Comparison of ENCODE assay signal across 14 cellular contexts in genomic region chr2:36414307-36414706, GRCh38.
"Had no signal": no experiment of that assay in that cellular context is flagged by ENCODE, and none has a peak within 500 bp of the region (broad histone marks: within the 10 kb centered on the region; RNA-seq: fewer than 3 reads in every experiment).

No MANE protein-coding gene starts in this region.

- H3K9me3 ChIP-seq: left lung had no signal

- ATAC-seq: activated T-helper 17 cell treated with anti-CD3 and anti-CD28 coated beads, Interleukin-2, amount 50 U/mL, for 72 hours; left lung; SK-N-SH treated with all-trans-retinoic acid at 6 μM for 48 hours; stimulated activated naive B cell treated with anti-CD40 and anti-IgM and Interleukin-4, amounts not matched to agents 10 μg/mL and 1 μg/mL and 100 μg/mL, for 72 hours had no signal

- DNase-seq: activated B cell treated with CpG ODN at 0.5 μM for 24 hours; activated CD4-positive, alpha-beta T cell treated with anti-CD3 and anti-CD28 coated beads, Interleukin-2, amount 10 ng/mL, durations not matched to agents 7 days and 5 days; activated naive CD4-positive, alpha-beta T cell treated with anti-CD3 and anti-CD28 coated beads, Interleukin-2, amount 50 U/mL, for 16 hours; activated T-cell treated with anti-CD3 and anti-CD28 coated beads for 4 hours; left lung; retina; stimulated activated CD4-positive, alpha-beta T cell treated with anti-CD3 and anti-CD28 coated beads, Interleukin-1b, Interleukin-23, amount 100 ng/mL, for 48 hours; stimulated activated naive B cell treated with anti-CD40 and anti-IgM and Interleukin-4, amounts not matched to agents 10 μg/mL and 1 μg/mL and 100 μg/mL, for 72 hours had no signal

- H3K36me3 Mint-ChIP-seq: brain; stimulated activated naive B cell treated with anti-CD40 and anti-IgM and Interleukin-4, amounts not matched to agents 10 μg/mL and 1 μg/mL and 100 μg/mL, for 72 hours had no signal

- H3K36me3 ChIP-seq: left lung had no signal

- H3K4me3 Mint-ChIP-seq: activated B cell treated with CpG ODN at 0.5 μM for 24 hours; activated CD4-positive, alpha-beta T cell treated with anti-CD3 and anti-CD28 coated beads, Interleukin-2, amount 10 ng/mL, durations not matched to agents 7 days and 5 days; activated T-helper 17 cell treated with anti-CD3 and anti-CD28 coated beads, Interleukin-2, amount 50 U/mL, for 72 hours; neural crest cell; stimulated activated naive B cell treated with anti-CD40 and anti-IgM and Interleukin-4, amounts not matched to agents 10 μg/mL and 1 μg/mL and 100 μg/mL, for 72 hours had no signal

- H3K4me3 ChIP-seq: left lung, smooth muscle cell had no signal

- H2AFZ ChIP-seq: parathyroid adenoma had no signal

- H3K4me2 ChIP-seq: smooth muscle cell had no signal

- H3K27ac ChIP-seq: parathyroid adenoma had no signal

- H3K9me3 Mint-ChIP-seq: activated B cell treated with CpG ODN at 0.5 μM for 24 hours; activated CD4-positive, alpha-beta T cell treated with anti-CD3 and anti-CD28 coated beads, Interleukin-2, amount 10 ng/mL, durations not matched to agents 7 days and 5 days; activated T-helper 17 cell treated with anti-CD3 and anti-CD28 coated beads, Interleukin-2, amount 50 U/mL, for 72 hours; brain; neural crest cell; stimulated activated naive B cell treated with anti-CD40 and anti-IgM and Interleukin-4, amounts not matched to agents 10 μg/mL and 1 μg/mL and 100 μg/mL, for 72 hours had no signal

- H3K4me1 ChIP-seq: parathyroid adenoma had no signal

- H3K27ac Mint-ChIP-seq: activated B cell treated with CpG ODN at 0.5 μM for 24 hours; activated CD4-positive, alpha-beta T cell treated with anti-CD3 and anti-CD28 coated beads, Interleukin-2, amount 10 ng/mL, durations not matched to agents 7 days and 5 days; activated T-helper 17 cell treated with anti-CD3 and anti-CD28 coated beads, Interleukin-2, amount 50 U/mL, for 72 hours; stimulated activated naive B cell treated with anti-CD40 and anti-IgM and Interleukin-4, amounts not matched to agents 10 μg/mL and 1 μg/mL and 100 μg/mL, for 72 hours had no signal

- H3K27me3 Mint-ChIP-seq: brain; stimulated activated naive B cell treated with anti-CD40 and anti-IgM and Interleukin-4, amounts not matched to agents 10 μg/mL and 1 μg/mL and 100 μg/mL, for 72 hours had no signal

- H3K4me1 Mint-ChIP-seq: activated B cell treated with CpG ODN at 0.5 μM for 24 hours; activated CD4-positive, alpha-beta T cell treated with anti-CD3 and anti-CD28 coated beads, Interleukin-2, amount 10 ng/mL, durations not matched to agents 7 days and 5 days; activated T-helper 17 cell treated with anti-CD3 and anti-CD28 coated beads, Interleukin-2, amount 50 U/mL, for 72 hours had no signal

- H3K27me3 ChIP-seq: left lung had no signal
